In genomic region chr1:183069562-183070216, GRCh38 we compare ENCODE assay signal across 11 cellular contexts. TPM values are rescaled to one million over a fixed set of nuclear protein-coding genes. Genes with fewer than 3 reads are reported as not detected.
A peak's percentile ranks its signal among the peaks of the same experiment; 100 is the strongest.
DNase-seq lines count a peak whose midpoint lies in the region; ATAC-seq, FAIRE-seq and TF ChIP-seq lines count a peak whose summit lies in the region.
"Had no signal": no experiment of that assay in that cellular context is flagged by ENCODE, and none has a peak within 500 bp of the region (broad histone marks: within the 10 kb centered on the region; RNA-seq: fewer than 3 reads in every experiment).

No MANE protein-coding gene starts in this region.

- BruUV-seq in PC-3 (replicated peaks; lab: Mats Ljungman, UMichigan): no TSS peak

- no peak for TF ChIP-seq RAD21 in A549 (conservative IDR thresholded peaks at IDR 0.05 in 1 of 2, IDR thresholded peaks at IDR 0.05 in 1 of 2)

- no peak for TF ChIP-seq POLR2A in A549 (IDR thresholded peaks at IDR 0.05; ENCODE audit: low read length)

- no peaks in the 10 kb centered on the region for H3K27me3 Mint-ChIP-seq in mesothelial cell of epicardium (ENCODE audit: low read depth)

- intact Hi-C loops in PC-3 (cut with micrococcal nuclease): loop anchor here (2.0 to 10.0 kb wide), 4 partner anchors 47 to 165 kb away; partner anchors contain the start of genes LAMC1 and LAMC2

- in situ Hi-C loops in GM23248 (cut with MboI): no loop called here

- no peak for FAIRE-seq in A549 (lab: Jason Lieb, UNC)
- FAIRE-seq: colon had no signal

- H3K9me2 ChIP-seq in GM23248 (ENCODE audit: insufficient read depth): no peaks in the 10 kb centered on the region
- H3K9me2 ChIP-seq in PC-3 (replicated peaks; ENCODE audit: low read length): no peaks in the 10 kb centered on the region

- no peak overlapping the region for H3K4me3 ChIP-seq in A549
- no peak overlapping the region for H3K4me3 ChIP-seq in GM23248
- no peak overlapping the region for H3K4me3 ChIP-seq in PC-3 (ENCODE audit: low read length)

- peak; percentile 38 to 73; a peak in 4 of 6 replicates for ATAC-seq in A549
- ATAC-seq in PC-3: peak; percentile 78
- ATAC-seq in HG03280 (IDR thresholded peaks at IDR 0.05; ENCODE audit: unreplicated experiment): no peak

- H3K9me3 ChIP-seq in A549: no peaks in the 10 kb centered on the region
- no peaks in the 10 kb centered on the region for H3K9me3 ChIP-seq in GM23248 (ENCODE audit: low read depth)
- no peaks in the 10 kb centered on the region for H3K9me3 ChIP-seq in PC-3 (ENCODE audit: low read length)

- H3K79me2 ChIP-seq in GM23248 (ENCODE audit: insufficient read depth): peaks cover 99% of the 10 kb centered on the region
- peaks cover 84% of the 10 kb centered on the region for H3K79me2 ChIP-seq in PC-3 (ENCODE audit: low read length)

- TF ChIP-seq CTCF in A549 (IDR thresholded peaks at IDR 0.05): no peak
- no peak for TF ChIP-seq CTCF in PC-3 (conservative IDR thresholded peaks at IDR 0.05; ENCODE audit: low read depth, low read length)
- TF ChIP-seq CTCF in mesothelial cell of epicardium (IDR thresholded peaks at IDR 0.05; ENCODE audit: unreplicated experiment): no peak

- CTCF ChIA-PET in A549 (lab: Yijun Ruan, JAX) (interaction anchor here (2.4 kb wide), 1 partner anchor 107 kb away, joined by 7 read pairs; no protein-coding TSS in a partner anchor), PC-3 (lab: Charles Lee) (no interaction called here)

- POLR2A ChIA-PET in A549 (lab: Yijun Ruan, JAX): no interaction called here
- POLR2A ChIA-PET in PC-3 (lab: Charles Lee; ENCODE audit: unreplicated experiment): no interaction called here

- H3K36me3 ChIP-seq in GM23248 (ENCODE audit: low read depth): peaks cover 3% of the 10 kb centered on the region; the same call in 1 of the 2 replicates
- H3K36me3 ChIP-seq in PC-3 (ENCODE audit: low read depth, low read length): no peaks in the 10 kb centered on the region

- no peak overlapping the region for H3K27ac Mint-ChIP-seq in mesothelial cell of epicardium

- no peak for TF ChIP-seq EP300 in A549 (IDR thresholded peaks at IDR 0.05)

- H3K4me1 Mint-ChIP-seq in mesothelial cell of epicardium: peaks cover 18% of the 10 kb centered on the region

- peaks cover 69% of the 10 kb centered on the region for H3F3A ChIP-seq in GM23248 (ENCODE audit: insufficient read depth)
- peaks cover 6% of the 10 kb centered on the region for H3F3A ChIP-seq in PC-3 (ENCODE audit: low read length, unreplicated experiment)

- no peak overlapping the region for H3K9ac ChIP-seq in GM23248
- H3K9ac ChIP-seq in PC-3 (ENCODE audit: low read length): peak overlapping the region; percentile 54

- H4K20me1 ChIP-seq in GM23248 (ENCODE audit: insufficient read depth) (peaks cover 39% of the 10 kb centered on the region), PC-3 (ENCODE audit: low read length) (no peaks in the 10 kb centered on the region)

- peak; percentile 18 to 66 for DNase-seq in A549 (ENCODE audit: low read depth in 1 of 2, low spot score in 1 of 2)
- DNase-seq in GM23248: peak; percentile 45
- DNase-seq in PC-3: peak; percentile 90
- peak; percentile 97 for DNase-seq in kidney tubule cell (ENCODE audit: low spot score)
- no peak for DNase-seq in mesothelial cell of epicardium (ENCODE audit: low spot score in 2 of 2, unreplicated experiment in 2 of 2)
- no peak for DNase-seq in activated naive CD4-positive, alpha-beta T cell treated with anti-CD3 and anti-CD28 coated beads, Interleukin-2, amount 50 U/mL, for 16 hours
- no peak for DNase-seq in iPS-NIHi7 (ENCODE audit: extremely low spot score)
- DNase-seq: OCI-M1; stimulated activated naive CD4-positive, alpha-beta T cell treated with Interleukin-2 at 50 U/mL for 16 hours had no signal

- H3K4me1 ChIP-seq in A549 (peaks cover 55% of the 10 kb centered on the region), GM23248 (ENCODE audit: insufficient read depth) (peaks cover 64% of the 10 kb centered on the region), PC-3 (ENCODE audit: insufficient read depth, low read length) (peaks cover 46% of the 10 kb centered on the region)

- 13% methylated on average over 4 of the region's 4 CpGs for WGBS in A549 (ENCODE audit: missing lambda C conversion rate)
- WGBS in GM23248 (ENCODE audit: low coverage in 1 of 2, low lambda C conversion rate in 2 of 2, missing lambda C conversion rate in 2 of 2), 2 experiments: 36 to 42% methylated on average over 4 of the region's 4 CpGs

- H3K27me3 ChIP-seq in GM23248 (replicated peaks; ENCODE audit: insufficient read depth) (no peaks in the 10 kb centered on the region), PC-3 (ENCODE audit: low read length) (no peaks in the 10 kb centered on the region)

- H3K27ac ChIP-seq in A549 (peak overlapping the region; percentile 4 to 58; a peak in 5 of 6 replicates), GM23248 (peak overlapping the region; percentile 77), PC-3 (ENCODE audit: low read length) (peak overlapping the region; percentile 96)

- no peak overlapping the region for H3K4me3 Mint-ChIP-seq in mesothelial cell of epicardium

- peak overlapping the region; percentile 56 for H3K4me2 ChIP-seq in A549
- peak overlapping the region; percentile 72 for H3K4me2 ChIP-seq in GM23248 (ENCODE audit: unreplicated experiment)
- peak overlapping the region; percentile 58 for H3K4me2 ChIP-seq in PC-3 (ENCODE audit: low read length)

- no peak overlapping the region for H2AFZ ChIP-seq in GM23248
- no peak overlapping the region for H2AFZ ChIP-seq in PC-3 (ENCODE audit: low read length)

- H3K36me3 Mint-ChIP-seq in mesothelial cell of epicardium: peaks cover 3% of the 10 kb centered on the region

- peaks cover 10% of the 10 kb centered on the region for H3K9me3 Mint-ChIP-seq in mesothelial cell of epicardium

TF ChIP-seq in A549, 52 proteins besides CTCF, POLR2A, EP300 and RAD21:
- TF ChIP-seq BCL3 (IDR thresholded peaks at IDR 0.05) (no peak), JUNB (IDR thresholded peaks at IDR 0.05) (peak; percentile 40; the same call in 1 of the 2 replicates), FOSL2 (IDR thresholded peaks at IDR 0.05) (no peak), FOSL2 (CRISPR knock-in tag; IDR thresholded peaks at IDR 0.05) (peak; percentile 73), EHMT2 (IDR thresholded peaks at IDR 0.05; ENCODE audit: low read depth) (no peak), POLR2AphosphoS2 (conservative IDR thresholded peaks at IDR 0.05; ENCODE audit: low read length) (no peak), BHLHE40 (IDR thresholded peaks at IDR 0.05; ENCODE audit: low read depth, low read length) (peak; percentile 49; the same call in 1 of the 2 replicates), CEBPB (IDR thresholded peaks at IDR 0.05) (0 out of 4 replicates have a peak, but pooled peaks of 1 of the 2 experiments have one; percentile 13), HOXB5 (CRISPR knock-in tag; IDR thresholded peaks at IDR 0.05) (peak; percentile 26; the same call in 1 of the 2 replicates), GATA3 (IDR thresholded peaks at IDR 0.05; ENCODE audit: borderline replicate concordance) (peak; percentile 48; the same call in 1 of the 2 replicates), E2F6 (IDR thresholded peaks at IDR 0.05; ENCODE audit: borderline replicate concordance, low read depth) (no peak)
TF ChIP-seq in A549: peak in this region for 6.

RNA-seq across cellular contexts. Expression of gene LAMC1, which starts 46.5 kb away (rescaled TPM):
- polyA plus RNA-seq in A549 (2011; rRNA removed) (139 and 152 TPM in 2 replicates), A549 (2017; fragmentation: RNase III; extraction: RNeasy Plus Mini Kit Qiagen cat#74134 plus additional on column Dnase treatment) (85.8 to 106 TPM (median 93.7 TPM) in 3 replicates), GM23248 (2016; fragmentation: Nextera tagmentation; extraction: Ambion mirVana) (176 and 185 TPM in 2 replicates)
- polyA plus RNA-seq in A549 (2012; cell fraction: cytosol; rRNA removed): 39.6 and 43.0 TPM in 2 replicates
- 92.3 and 98.8 TPM in 2 replicates for polyA plus RNA-seq in A549 (2012; cell fraction: nucleus; rRNA removed)
- polyA minus RNA-seq in A549 (2011; rRNA and poly(A)+ RNA removed): 149 and 171 TPM in 2 replicates
- 686 and 727 TPM in 2 replicates for total RNA-seq in GM23248 (2014; rRNA removed; shearing (Covaris generic))
- total RNA-seq in PC-3 (2014; rRNA removed) (71.5 TPM in 2 replicates), mesothelial cell of epicardium (164 to 170 TPM (median 168 TPM) in 3 replicates)

Comparison
In these comparisons a context has a peak if more than half of its experiments do, and no peak if none do; other contexts are left out.
1. DNase-seq: peak in A549 (2 of 2), GM23248 (single experiment), PC-3 (single experiment) and kidney tubule cell (single experiment); none in mesothelial cell of epicardium (0 of 2), activated naive CD4-positive, alpha-beta T cell treated with anti-CD3 and anti-CD28 coated beads, Interleukin-2, amount 50 U/mL, for 16 hours (single experiment) and iPS-NIHi7 (single experiment).
2. H3K27ac ChIP-seq: peak in every context shown above with its lines; median percentile 96 in PC-3; 77 in GM23248; 31 in A549.
3. Peak in every context shown above with its lines, with median percentiles within 50 percentile points of each other: H3K4me2 ChIP-seq.